8 cellular contexts compared by ENCODE assay signal in genomic region chr1:62687421-62687902, GRCh38. TPM values are rescaled to one million over a fixed set of nuclear protein-coding genes. Genes with fewer than 3 reads are reported as not detected.
A peak's percentile ranks its signal among the peaks of the same experiment; 100 is the strongest.
DNase-seq lines count a peak whose midpoint lies in the region; ATAC-seq and TF ChIP-seq lines count a peak whose summit lies in the region.

No MANE protein-coding gene starts in this region.

- H3K27ac ChIP-seq in BLaER1 treated with 17β-estradiol and CSF1 and Interleukin-3, amounts not matched to agents 10 nM and 100 nM, result peak overlapping the region; percentile 88 to 94 (median 91)

- H3K9me3 ChIP-seq in BLaER1 treated with 17β-estradiol and CSF1 and Interleukin-3, amounts not matched to agents 10 nM and 100 nM (replicated peaks in 1 of 11), result no peaks in the 10 kb centered on the region

- H3K9ac ChIP-seq in BLaER1 treated with 17β-estradiol and CSF1 and Interleukin-3, amounts not matched to agents 10 nM and 100 nM, result peak overlapping the region; percentile 91 to 96 (median 94)

- H3K27me3 ChIP-seq in BLaER1 treated with 17β-estradiol and CSF1 and Interleukin-3, amounts not matched to agents 10 nM and 100 nM, result no peaks in the 10 kb centered on the region

- TF ChIP-seq CTCF in omental fat pad (IDR thresholded peaks at IDR 0.05), result no peak

- no peaks in the 10 kb centered on the region for H3K9me3 Mint-ChIP-seq in activated naive CD4-positive, alpha-beta T cell treated with anti-CD3 and anti-CD28 coated beads, Interleukin-2, amount 10 ng/mL, durations not matched to agents 7 days and 5 days

- peaks cover 0 to 15% (median 4%) of the 10 kb centered on the region in 11 experiments; a peak in 6 of 22 replicates for H3K36me3 ChIP-seq in BLaER1 treated with 17β-estradiol and CSF1 and Interleukin-3, amounts not matched to agents 10 nM and 100 nM

- DNase-seq in NOMO-1 treated with DMSO at 0.1 percent for 48 hours (lab: John Stamatoyannopoulos, UW; ENCODE audit: unreplicated experiment) (peak; percentile 32), head of caudate nucleus (peak in 38 of 42 donors; percentile 5 to 70 (median 40)), omental fat pad (ENCODE audit: low spot score) (no peak), SIG-M5 treated with dmso at 0.1 percent for 504 hours (lab: John Stamatoyannopoulos, UW; ENCODE audit: unreplicated experiment) (no peak)
- peak; percentile 48 for DNase-seq in activated naive CD4-positive, alpha-beta T cell treated with anti-CD3 and anti-CD28 coated beads, Interleukin-2, amount 10 ng/mL, durations not matched to agents 7 days and 5 days

- peak overlapping the region; percentile 74 to 99 (median 90) for H3K4me3 ChIP-seq in BLaER1 treated with 17β-estradiol and CSF1 and Interleukin-3, amounts not matched to agents 10 nM and 100 nM

- peaks cover 0 to 51% (median 21%) of the 10 kb centered on the region in 11 experiments; a peak in 13 of 22 replicates for H4K20me1 ChIP-seq in BLaER1 treated with 17β-estradiol and CSF1 and Interleukin-3, amounts not matched to agents 10 nM and 100 nM

- peak overlapping the region; percentile 20 for H3K27ac Mint-ChIP-seq in activated naive CD4-positive, alpha-beta T cell treated with anti-CD3 and anti-CD28 coated beads, Interleukin-2, amount 10 ng/mL, durations not matched to agents 7 days and 5 days

- CTCF ChIA-PET in activated naive CD4-positive, alpha-beta T cell treated with anti-CD3 and anti-CD28 coated beads, Interleukin-2, amount 10 ng/mL, durations not matched to agents 7 days and 5 days (lab: Charles Lee), result no interaction called here

- intact Hi-C loops in head of caudate nucleus (cut with DNase I), result no loop called here

- H3K27me3 Mint-ChIP-seq in activated naive CD4-positive, alpha-beta T cell treated with anti-CD3 and anti-CD28 coated beads, Interleukin-2, amount 10 ng/mL, durations not matched to agents 7 days and 5 days, result peaks cover 4% of the 10 kb centered on the region

- ATAC-seq in GM19043 (IDR thresholded peaks at IDR 0.05; ENCODE audit: low read depth, unreplicated experiment) (peak; percentile 25), HG03139 (IDR thresholded peaks at IDR 0.05; ENCODE audit: unreplicated experiment) (peak; percentile 43), omental fat pad (ENCODE audit: low FRiP score) (peak; percentile 26)

- peaks cover 12% of the 10 kb centered on the region for H3K4me1 Mint-ChIP-seq in activated naive CD4-positive, alpha-beta T cell treated with anti-CD3 and anti-CD28 coated beads, Interleukin-2, amount 10 ng/mL, durations not matched to agents 7 days and 5 days

- no peaks in the 10 kb centered on the region for H3K36me3 Mint-ChIP-seq in activated naive CD4-positive, alpha-beta T cell treated with anti-CD3 and anti-CD28 coated beads, Interleukin-2, amount 10 ng/mL, durations not matched to agents 7 days and 5 days

- peak overlapping the region; percentile 87 for H3K4me3 Mint-ChIP-seq in activated naive CD4-positive, alpha-beta T cell treated with anti-CD3 and anti-CD28 coated beads, Interleukin-2, amount 10 ng/mL, durations not matched to agents 7 days and 5 days

- H3K4me1 ChIP-seq in BLaER1 treated with 17β-estradiol and CSF1 and Interleukin-3, amounts not matched to agents 10 nM and 100 nM, result peaks cover 31 to 64% (median 39%) of the 10 kb centered on the region in 10 experiments

- peak overlapping the region; percentile 76 to 92 (median 86) for H3K4me2 ChIP-seq in BLaER1 treated with 17β-estradiol and CSF1 and Interleukin-3, amounts not matched to agents 10 nM and 100 nM

RNA-seq across cellular contexts. Expression of gene DOCK7, which starts 0.7 kb away (rescaled TPM):
- total RNA-seq in omental fat pad, result 10 to 100 TPM; 29.1 to 55.2 (median 31.0) TPM

Comparison
In these comparisons a context has a peak if more than half of its experiments do, and no peak if none do; other contexts are left out.
1. DNase-seq: peak in NOMO-1 treated with DMSO at 0.1 percent for 48 hours (single experiment), activated naive CD4-positive, alpha-beta T cell treated with anti-CD3 and anti-CD28 coated beads, Interleukin-2, amount 10 ng/mL, durations not matched to agents 7 days and 5 days (single experiment) and head of caudate nucleus (38 of 42); none in omental fat pad (single experiment) and SIG-M5 treated with dmso at 0.1 percent for 504 hours (single experiment).
2. Peak in every context shown above with its lines, with median percentiles within 50 percentile points of each other: ATAC-seq.